ENCODE assay signal across 19 cellular contexts in the genomic region with DNA sequence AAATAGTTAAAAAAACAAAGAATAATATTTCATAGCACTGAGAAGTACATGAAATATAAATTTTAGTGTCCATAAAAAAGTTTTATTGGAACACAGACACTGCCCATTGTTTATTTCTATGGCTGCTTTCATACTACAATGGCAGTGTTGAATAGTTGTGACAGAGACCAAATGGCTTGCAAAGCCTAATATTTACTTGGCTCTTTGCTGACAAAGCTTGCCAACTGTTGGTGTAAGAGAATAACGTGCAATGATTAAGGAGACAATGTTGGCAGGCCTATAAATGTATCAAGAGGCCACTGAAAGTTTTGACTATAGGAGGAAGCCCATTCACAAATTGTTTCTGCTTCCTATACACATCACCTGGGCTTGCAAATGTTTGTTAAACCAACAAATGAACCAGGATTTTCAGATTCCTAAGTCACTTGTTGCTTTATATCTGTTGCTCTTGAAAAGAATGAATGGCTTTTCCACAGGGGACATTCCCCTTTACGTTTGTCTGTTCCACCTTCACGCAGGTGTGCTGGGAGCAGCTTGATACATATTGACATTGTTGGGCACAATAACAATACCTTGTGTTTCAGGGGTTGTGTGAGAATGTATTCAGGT. TPM values are rescaled to one million over a fixed set of nuclear protein-coding genes. Genes with fewer than 3 reads are reported as not detected.
A peak's percentile ranks its signal among the peaks of the same experiment; 100 is the strongest.
DNase-seq lines count a peak whose midpoint lies in the region; ATAC-seq, FAIRE-seq and TF ChIP-seq lines count a peak whose summit lies in the region.
"Had no signal": no experiment of that assay in that cellular context is flagged by ENCODE, and none has a peak within 500 bp of the region (broad histone marks: within the 10 kb centered on the region; RNA-seq: fewer than 3 reads in every experiment).

No MANE protein-coding gene starts in this region.

- peak overlapping the region; percentile 46; the same call in 1 of the 2 replicates for H2AFZ ChIP-seq in H1 (ENCODE audit: low read length)

- no peak overlapping the region for H3K4me2 ChIP-seq in H1 (ENCODE audit: insufficient read depth in 1 of 2, low read depth in 2 of 2, low read length in 2 of 2)

- DNase-seq in Caco-2 (no peak), NCI-H1930 (lab: John Stamatoyannopoulos, UW) (peak; percentile 71 to 80), H1 (ENCODE audit: low read depth in 1 of 2, low spot score in 2 of 2) (no peak), prostate gland (ENCODE audit: low spot score) (peak; percentile 42), NOMO-1 (lab: John Stamatoyannopoulos, UW; ENCODE audit: unreplicated experiment in 2 of 2) (no peak)
- no peak for DNase-seq in CD4-positive, alpha-beta memory T cell
- DNase-seq: activated CD4-positive, CD25-positive, alpha-beta regulatory T cell treated with anti-CD3 and anti-CD28 coated beads, Interleukin-2, amount 50 U/mL, for 72 hours; adrenal gland; caudate nucleus; effector CD4-positive, alpha-beta T cell; kidney; NCI-H1105 treated with DMSO at 0.1 percent for 48 hours; NCI-H2227 treated with DMSO at 0.1 percent for 48 hours; stimulated activated CD4-positive, alpha-beta T cell treated with anti-CD3 and anti-CD28 coated beads, Interleukin-2, amount 100 ng/mL, for 24 hours had no signal

- H2AK5ac ChIP-seq in H1 (ENCODE audit: low read depth, low read length): no peak overlapping the region

- H2BK12ac ChIP-seq in H1 (ENCODE audit: low read depth, low read length): no peak overlapping the region

- no peaks in the 10 kb centered on the region for H3K79me2 ChIP-seq in H1 (ENCODE audit: control insufficient read depth in 1 of 2, insufficient read depth in 2 of 2, low read length in 2 of 2)

- no peak overlapping the region for H3K14ac ChIP-seq in H1 (ENCODE audit: insufficient read length)

- H4K8ac ChIP-seq in H1 (ENCODE audit: extremely low read depth, insufficient read depth, low read length): no peak overlapping the region

- FAIRE-seq in H1 (lab: Jason Lieb, UNC): no peak
- FAIRE-seq: kidney had no signal

- H3K23me2 ChIP-seq in H1 (ENCODE audit: low read depth, low read length): no peaks in the 10 kb centered on the region

- H3K79me1 ChIP-seq in H1 (ENCODE audit: low read depth, low read length): no peaks in the 10 kb centered on the region

- no TSS peak for BruUV-seq in Caco-2 (replicated peaks; lab: Mats Ljungman, UMichigan)

- no peaks in the 10 kb centered on the region for H4K20me1 ChIP-seq in H1 (replicated peaks in 1 of 2; ENCODE audit: control insufficient read depth in 1 of 2, insufficient read depth in 2 of 2, low read length in 2 of 2)

- no peak overlapping the region for H3K9ac ChIP-seq in H1 (replicated peaks in 1 of 4; ENCODE audit: extremely low read depth in 1 of 4, low read depth in 3 of 4, low read length in 3 of 4)

- no peak for TF ChIP-seq EP300 in H1 (IDR thresholded peaks at IDR 0.05; ENCODE audit: borderline replicate concordance in 1 of 2, low read depth in 2 of 2, low read length in 2 of 2)

- H3K36me3 ChIP-seq in Caco-2 (ENCODE audit: control insufficient read depth, insufficient read depth, low read length): no peaks in the 10 kb centered on the region
- H3K36me3 ChIP-seq in H1 (ENCODE audit: control insufficient read depth in 2 of 4, insufficient read depth in 4 of 4, low read length in 3 of 4): no peaks in the 10 kb centered on the region
- H3K36me3 ChIP-seq in prostate gland: no peaks in the 10 kb centered on the region
- H3K36me3 ChIP-seq in CD4-positive, alpha-beta memory T cell (ENCODE audit: insufficient read depth, low read length): no peaks in the 10 kb centered on the region
- H3K36me3 ChIP-seq: adrenal gland, neutrophil, SJCRH30 had no signal

- H2BK120ac ChIP-seq in H1 (replicated peaks; ENCODE audit: low read depth, low read length): no peak overlapping the region

- no peak for TF ChIP-seq POLR2A in H1 (IDR thresholded peaks at IDR 0.05; ENCODE audit: control extremely low read depth in 1 of 2, low read depth in 2 of 2, low read length in 2 of 2)
- no peak for TF ChIP-seq POLR2A in prostate gland (IDR thresholded peaks at IDR 0.05)

- H4K5ac ChIP-seq in H1 (ENCODE audit: insufficient read length, low read depth, low read length): no peak overlapping the region

- H2BK5ac ChIP-seq in H1 (ENCODE audit: low read depth, low read length): no peak overlapping the region

- H3K9me3 Mint-ChIP-seq in Caco-2 (ENCODE audit: unreplicated experiment): no peaks in the 10 kb centered on the region
- H3K9me3 Mint-ChIP-seq in CD4-positive, alpha-beta memory T cell: no peaks in the 10 kb centered on the region
- H3K9me3 Mint-ChIP-seq: activated T-helper 2 cell treated with anti-CD3 and anti-CD28 coated beads, Interferon-gamma antibody, Interleukin-2, Interleukin-4, amounts not matched to agents 10 μg/mL and 5 μg/mL and 100 μg/mL, durations not matched to agents 14 hours and 24 hours and 36 hours had no signal

- no peak overlapping the region for H2BK15ac ChIP-seq in H1 (ENCODE audit: low read length)

- TF ChIP-seq CTCF in Caco-2 (IDR thresholded peaks at IDR 0.05; ENCODE audit: insufficient read depth in 1 of 2, low read depth in 1 of 2, low read length in 1 of 2, severe bottlenecking in 1 of 2, unreplicated experiment in 1 of 2) (no peak), H1 (IDR thresholded peaks at IDR 0.05; ENCODE audit: control extremely low read depth in 1 of 3, insufficient read depth in 1 of 3, low read depth in 1 of 3, low read length in 3 of 3) (no peak), prostate gland (IDR thresholded peaks at IDR 0.05) (no peak)

- intact Hi-C loops in Caco-2 (cut with micrococcal nuclease; ENCODE audit: unreplicated experiment) (no loop called here), prostate gland (cut with DNase I) (no loop called here)
- intact Hi-C loops in CD4-positive, alpha-beta memory T cell (cut with micrococcal nuclease): no loop called here

- H3K4ac ChIP-seq in H1 (replicated peaks; ENCODE audit: insufficient read length, low read depth, low read length): no peak overlapping the region

- H3K36me3 Mint-ChIP-seq in Caco-2 (ENCODE audit: insufficient read depth, unreplicated experiment): no peaks in the 10 kb centered on the region
- no peaks in the 10 kb centered on the region for H3K36me3 Mint-ChIP-seq in CD4-positive, alpha-beta memory T cell

- H3K27me3 ChIP-seq in Caco-2 (replicated peaks; ENCODE audit: control insufficient read depth, insufficient read depth, low read length): no peaks in the 10 kb centered on the region
- peaks cover 0 to 2% (median 0%) of the 10 kb centered on the region in 4 experiments; a peak in 1 of 7 replicates for H3K27me3 ChIP-seq in H1 (replicated peaks in 1 of 4; ENCODE audit: control insufficient read depth in 3 of 4, extremely low read depth in 1 of 4, insufficient read depth in 3 of 4, low read length in 3 of 4)
- H3K27me3 ChIP-seq in prostate gland (replicated peaks; ENCODE audit: insufficient read depth): no peaks in the 10 kb centered on the region
- no peaks in the 10 kb centered on the region for H3K27me3 ChIP-seq in CD4-positive, alpha-beta memory T cell (ENCODE audit: insufficient read depth, low read length)
- H3K27me3 ChIP-seq: adrenal gland, SJCRH30 had no signal

- WGBS in H1 (ENCODE audit: extremely low coverage in 1 of 2, insufficient coverage in 1 of 2, insufficient read length in 1 of 2, insufficient replicate concordance in 2 of 2, low coverage in 1 of 2, low lambda C conversion rate in 2 of 2, missing lambda C conversion rate in 1 of 2), 2 experiments: 88% methylated on average over 3 of the region's 3 CpGs; no CpG with 5 or more reads in 1 of the 2 experiments
- WGBS in prostate gland: 24% methylated on average over 3 of the region's 3 CpGs

- no peak overlapping the region for H3K23ac ChIP-seq in H1 (ENCODE audit: insufficient read length)

- CTCF ChIA-PET in Caco-2 (lab: Charles Lee) (no interaction called here), H1 (lab: Charles Lee; ENCODE audit: partially characterized antibody) (no interaction called here)
- CTCF ChIA-PET in CD4-positive, alpha-beta memory T cell (lab: Charles Lee; ENCODE audit: partially characterized antibody): no interaction called here

- H3K4me3 Mint-ChIP-seq in Caco-2 (ENCODE audit: unreplicated experiment): no peak overlapping the region
- H3K4me3 Mint-ChIP-seq in CD4-positive, alpha-beta memory T cell: no peak overlapping the region

- POLR2A ChIA-PET in Caco-2 (lab: Charles Lee) (no interaction called here), H1 (lab: Charles Lee; ENCODE audit: partially characterized antibody) (interaction anchor here (0.8 kb wide), 1 partner anchor 133 kb away, joined by 3 read pairs; no protein-coding TSS in a partner anchor)
- POLR2A ChIA-PET in CD4-positive, alpha-beta memory T cell (lab: Charles Lee; ENCODE audit: partially characterized antibody): no interaction called here

- H3K27me3 Mint-ChIP-seq in Caco-2 (ENCODE audit: insufficient read depth, unreplicated experiment): no peaks in the 10 kb centered on the region
- peaks cover 2 to 8% of the 10 kb centered on the region in 2 donors for H3K27me3 Mint-ChIP-seq in CD4-positive, alpha-beta memory T cell

- no peak overlapping the region for H3K18ac ChIP-seq in H1 (ENCODE audit: extremely low read depth, low read length)

- H3K9me3 ChIP-seq in Caco-2: no peaks in the 10 kb centered on the region
- H3K9me3 ChIP-seq in H1 (ENCODE audit: insufficient read depth in 2 of 2, low read depth in 1 of 2, low read length in 1 of 2): no peaks in the 10 kb centered on the region
- no peaks in the 10 kb centered on the region for H3K9me3 ChIP-seq in prostate gland
- H3K9me3 ChIP-seq in CD4-positive, alpha-beta memory T cell (ENCODE audit: control insufficient read depth in 1 of 2, low read length in 2 of 2): no peaks in the 10 kb centered on the region
- H3K9me3 ChIP-seq: adrenal gland, neutrophil, SJCRH30 had no signal

- H3K4me3 ChIP-seq in Caco-2 (ENCODE audit: low read depth, low read length): no peak overlapping the region
- no peak overlapping the region for H3K4me3 ChIP-seq in H1 (ENCODE audit: extremely low read depth in 1 of 4, insufficient read depth in 2 of 4, low read depth in 3 of 4, low read length in 4 of 4)
- no peak overlapping the region for H3K4me3 ChIP-seq in prostate gland
- H3K4me3 ChIP-seq in CD4-positive, alpha-beta memory T cell (ENCODE audit: low read length in 2 of 2): no peak overlapping the region
- H3K4me3 ChIP-seq: adrenal gland, SJCRH30 had no signal

- H4K91ac ChIP-seq in H1 (replicated peaks; ENCODE audit: insufficient read length, low read length): no peak overlapping the region

- no peak overlapping the region for H3K27ac ChIP-seq in H1 (ENCODE audit: low read depth, low read length)
- no peak overlapping the region for H3K27ac ChIP-seq in prostate gland
- no peak overlapping the region for H3K27ac ChIP-seq in CD4-positive, alpha-beta memory T cell (ENCODE audit: low read depth, low read length)
- H3K27ac ChIP-seq: adrenal gland, neutrophil had no signal

- ATAC-seq in GM18868 (IDR thresholded peaks at IDR 0.05; ENCODE audit: unreplicated experiment): no peak
- ATAC-seq: sciatic nerve had no signal

- no peak overlapping the region for H3K56ac ChIP-seq in H1 (replicated peaks; ENCODE audit: insufficient read length, low read depth, low read length)

- TF ChIP-seq RAD21 in H1 (IDR thresholded peaks at IDR 0.05 in 1 of 2, conservative IDR thresholded peaks at IDR 0.05 in 1 of 2; ENCODE audit: low read depth in 2 of 2, low read length in 2 of 2): no peak

- no peak overlapping the region for H2BK20ac ChIP-seq in H1 (ENCODE audit: low read length)

- peak overlapping the region; percentile 69 for H3K27ac Mint-ChIP-seq in Caco-2 (ENCODE audit: unreplicated experiment)
- no peak overlapping the region for H3K27ac Mint-ChIP-seq in CD4-positive, alpha-beta memory T cell
- H3K27ac Mint-ChIP-seq: activated T-helper 2 cell treated with anti-CD3 and anti-CD28 coated beads, Interferon-gamma antibody, Interleukin-2, Interleukin-4, amounts not matched to agents 10 μg/mL and 5 μg/mL and 100 μg/mL, durations not matched to agents 14 hours and 24 hours and 36 hours had no signal

- H3K4me1 Mint-ChIP-seq in Caco-2 (ENCODE audit: low read depth, unreplicated experiment): peaks cover 40% of the 10 kb centered on the region
- H3K4me1 Mint-ChIP-seq in CD4-positive, alpha-beta memory T cell: peaks cover 4 to 11% (median 7%) of the 10 kb centered on the region in 4 donors

- H3K4me1 ChIP-seq in Caco-2 (peaks cover 54% of the 10 kb centered on the region), H1 (replicated peaks in 1 of 4; ENCODE audit: control insufficient read depth in 3 of 4, insufficient read depth in 4 of 4, low read length in 3 of 4) (peaks cover 0 to 6% (median 0%) of the 10 kb centered on the region in 4 experiments; a peak in 2 of 7 replicates), prostate gland (replicated peaks) (no peaks in the 10 kb centered on the region)
- H3K4me1 ChIP-seq in CD4-positive, alpha-beta memory T cell (ENCODE audit: insufficient read depth, low read length): peaks cover 4% of the 10 kb centered on the region

RNA-seq across cellular contexts. Expression of gene ST6GALNAC3, which starts 5.5 kb away (rescaled TPM):
- total RNA-seq in Caco-2 (2022) (16.0 and 17.5 TPM in 2 replicates), prostate gland (under 1 TPM; 0.41 to 0.80 TPM)
- 17.2 and 19.0 TPM in 2 replicates for total RNA-seq in H1 (2021; fragmentation: NEBNext Ultra II Directional; extraction: Animal tissue kit (Norgen Biotek cat#: 25700))
- 2.6 and 4.9 TPM in 2 replicates for polyA plus RNA-seq in H1 (2011; rRNA removed)
- polyA plus RNA-seq in H1 (2011; cell fraction: cytosol; rRNA removed): 3.9 TPM
- 4.0 TPM for polyA plus RNA-seq in H1 (2011; cell fraction: nucleus; rRNA removed)
- polyA plus RNA-seq in H1 (2012, experiment 1 of 2): 9.0 to 16.9 TPM (median 11.8 TPM) in 4 replicates
- polyA plus RNA-seq in H1 (2012, experiment 2 of 2): 0.85 TPM
- polyA plus RNA-seq in H1 (2013, experiment 1 of 2): 8.6 TPM
- 9.7 TPM for polyA plus RNA-seq in H1 (2013, experiment 2 of 2)
- 28.3 and 46.9 TPM in 2 replicates for polyA minus RNA-seq in H1 (2011; rRNA and poly(A)+ RNA removed)
- polyA minus RNA-seq in H1 (2011; cell fraction: cytosol; rRNA and poly(A)+ RNA removed): 7.6 TPM
- 52.9 TPM for polyA minus RNA-seq in H1 (2011; cell fraction: nucleus; rRNA and poly(A)+ RNA removed)
- 1 to 10 TPM in 1 of 2 experiments, under 1 TPM in 1; 0.47 to 1.2 TPM for total RNA-seq in CD4-positive, alpha-beta memory T cell
- 1 to 10 TPM in 1 of 2 donors, not detected in 1; 1.1 TPM for polyA plus RNA-seq in CD4-positive, alpha-beta memory T cell
- total RNA-seq: activated T-helper 2 cell treated with anti-CD3 and anti-CD28 coated beads, Interferon-gamma antibody, Interleukin-2, Interleukin-4, amounts not matched to agents 10 μg/mL and 5 μg/mL and 100 μg/mL, durations not matched to agents 14 hours and 24 hours and 36 hours had no signal

Comparison
In these comparisons a context has a peak if more than half of its experiments do, and no peak if none do; other contexts are left out.
1. DNase-seq: peak in NCI-H1930 (2 of 2) and prostate gland (single experiment); none in Caco-2 (0 of 2), H1 (0 of 2), NOMO-1 (0 of 2) and CD4-positive, alpha-beta memory T cell (0 of 5).